In genomic region chr18:49967914-49968313, GRCh38 we compare ENCODE assay signal across 28 cellular contexts.
DNase-seq lines count a peak whose midpoint lies in the region; ATAC-seq, FAIRE-seq and TF ChIP-seq lines count a peak whose summit lies in the region.
"Had no signal": no experiment of that assay in that cellular context is flagged by ENCODE, and none has a peak within 500 bp of the region (broad histone marks: within the 10 kb centered on the region; RNA-seq: fewer than 3 reads in every experiment).

No MANE protein-coding gene starts in this region.

- H3K9me3 ChIP-seq in BLaER1 (no peaks in the 10 kb centered on the region), kidney (ENCODE audit: control insufficient read depth in 1 of 2, low read length in 2 of 2) (no peaks in the 10 kb centered on the region), prostate gland (no peaks in the 10 kb centered on the region)
- H3K9me3 ChIP-seq: A549, HAP-1, left ventricle myocardium inferior, neutrophil, upper lobe of left lung had no signal

- intact Hi-C loops in kidney (cut with DNase I) (no loop called here), prostate gland (cut with DNase I) (loop anchor here (10.0 kb wide), 1 partner anchor 63 kb away; no protein-coding TSS in a partner anchor)

- TF ChIP-seq CTCF in kidney (IDR thresholded peaks at IDR 0.05; ENCODE audit: borderline replicate concordance, extremely low read depth, insufficient read depth) (no peak), prostate gland (IDR thresholded peaks at IDR 0.05) (no peak), GM10248 (IDR thresholded peaks at IDR 0.05; ENCODE audit: control extremely low read depth, extremely low read depth, low read depth, missing control alignments) (no peak)

- H3K27me3 ChIP-seq in BLaER1 (no peaks in the 10 kb centered on the region), prostate gland (replicated peaks; ENCODE audit: insufficient read depth) (no peaks in the 10 kb centered on the region)
- H3K27me3 ChIP-seq: neutrophil, upper lobe of left lung had no signal

- H3K4me3 ChIP-seq in BLaER1 = no peak overlapping the region
- no peak overlapping the region for H3K4me3 ChIP-seq in kidney (ENCODE audit: low read length in 2 of 2)
- no peak overlapping the region for H3K4me3 ChIP-seq in prostate gland
- H3K4me3 ChIP-seq: A549, HAP-1, left ventricle myocardium inferior, upper lobe of left lung had no signal

- no peaks in the 10 kb centered on the region for H4K20me1 ChIP-seq in BLaER1

- H3K9ac ChIP-seq in BLaER1 (no peak overlapping the region), kidney (ENCODE audit: low read length in 2 of 2) (no peak overlapping the region)

- FAIRE-seq in kidney (lab: Jason Lieb, UNC) = no peak
- FAIRE-seq: A549, bronchial epithelial cell, endothelial cell of umbilical vein, GM12891 had no signal

- WGBS in prostate gland = 62% methylated on average over 4 of the region's 4 CpGs

- POLR2A ChIA-PET in GM10248 (lab: Yijun Ruan, JAX) = no interaction called here

- TF ChIP-seq POLR2A in prostate gland (IDR thresholded peaks at IDR 0.05) = no peak

- no peak overlapping the region for H3K27ac ChIP-seq in BLaER1
- peak overlapping the region; percentile 63 to 74 for H3K27ac ChIP-seq in kidney (ENCODE audit: low read depth in 2 of 2, low read length in 2 of 2)
- H3K27ac ChIP-seq in prostate gland = peak overlapping the region; percentile 46 to 51
- H3K27ac ChIP-seq: left ventricle myocardium inferior, neutrophil, upper lobe of left lung had no signal

- H3K4me2 ChIP-seq in BLaER1 = peak overlapping the region; percentile 48

- H3K4me1 ChIP-seq in BLaER1 (peaks cover 19% of the 10 kb centered on the region), kidney (ENCODE audit: control insufficient read depth in 1 of 2, insufficient read depth in 1 of 2, low read depth in 1 of 2, low read length in 2 of 2) (peaks cover 24 to 40% of the 10 kb centered on the region in 2 donors), prostate gland (replicated peaks) (peaks cover 3% of the 10 kb centered on the region)
- H3K4me1 ChIP-seq: HAP-1, left ventricle myocardium inferior had no signal

- DNase-seq in kidney (no peak), prostate gland (ENCODE audit: low spot score) (no peak), GM10248 (ENCODE audit: extremely low spot score) (no peak), NCI-H82 treated with DMSO at 0.1 percent for 48 hours (lab: John Stamatoyannopoulos, UW; ENCODE audit: unreplicated experiment) (no peak), NCI-H345 treated with DMSO at 0.1 percent for 48 hours (lab: John Stamatoyannopoulos, UW; ENCODE audit: unreplicated experiment) (no peak)
- DNase-seq: activated CD4-positive, alpha-beta T cell treated with anti-CD3 and anti-CD28 coated beads, Interleukin-2, amount 10 ng/mL, durations not matched to agents 24 days and 14 days; activated effector memory CD4-positive, alpha-beta T cell treated with anti-CD3 and anti-CD28 coated beads, Interleukin-2, amount 50 U/mL, for 16 hours; activated T-cell treated with anti-CD3 and anti-CD28 coated beads, Interleukin-2, amount 50 U/mL, for 24 hours; CD4-positive, alpha-beta memory T cell; immature natural killer cell; Kasumi-1; left ventricle myocardium inferior; naive B cell; NCI-H1436; NCI-H2081 treated with DMSO at 0.1 percent for 48 hours; NCI-H446; NCI-H82; upper lobe of left lung had no signal

- peak; percentile 48 for ATAC-seq in GM21447 (IDR thresholded peaks at IDR 0.05; ENCODE audit: unreplicated experiment)
- ATAC-seq in HG03439 (IDR thresholded peaks at IDR 0.05; ENCODE audit: unreplicated experiment) = no peak
- ATAC-seq: stimulated activated memory B cell treated with anti-CD40 and anti-IgM and Interleukin-4, amounts not matched to agents 10 μg/mL and 1 μg/mL and 100 μg/mL, for 72 hours had no signal

- CTCF ChIA-PET in GM10248 (lab: Yijun Ruan, JAX) = no interaction called here

- H3K36me3 ChIP-seq in BLaER1 (no peaks in the 10 kb centered on the region), kidney (ENCODE audit: control insufficient read depth in 1 of 2, insufficient read depth in 2 of 2, low read length in 2 of 2) (no peaks in the 10 kb centered on the region), prostate gland (no peaks in the 10 kb centered on the region)
- H3K36me3 ChIP-seq: HAP-1, left ventricle myocardium inferior, neutrophil, upper lobe of left lung had no signal
